In the genomic region with DNA sequence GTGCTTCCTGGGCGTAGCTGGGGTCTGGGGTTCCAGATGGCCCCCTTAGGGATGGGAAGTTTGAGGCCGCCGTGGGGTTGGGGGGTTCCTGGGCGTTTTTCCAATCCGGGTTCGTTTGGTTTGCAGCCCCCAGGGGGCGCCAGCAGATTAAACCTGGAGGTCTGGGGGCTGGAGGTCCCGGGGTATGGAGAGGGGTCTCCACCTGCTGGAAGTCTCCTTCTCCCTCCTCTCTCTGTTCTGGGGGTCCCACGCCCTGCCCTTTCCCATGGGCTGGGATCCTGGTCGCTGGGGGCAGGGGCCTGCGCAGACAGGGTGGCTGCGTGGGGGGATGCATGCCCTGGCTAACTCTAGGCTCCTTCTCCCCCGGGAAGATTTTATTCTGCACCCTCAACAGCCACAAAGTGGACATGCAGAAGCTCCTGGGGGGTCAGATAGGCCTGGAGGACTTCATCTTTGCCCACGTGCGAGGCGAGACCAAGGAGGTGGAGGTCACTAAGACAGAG, we compare ENCODE assay signal across 8 cellular contexts. TPM values are rescaled to one million over a fixed set of nuclear protein-coding genes. Genes with fewer than 3 reads are reported as not detected.
DNase-seq lines count a peak whose midpoint lies in the region; ATAC-seq and TF ChIP-seq lines count a peak whose summit lies in the region.

No MANE protein-coding gene starts in this region.

- no peaks in the 10 kb centered on the region for H3K36me3 ChIP-seq in subcutaneous abdominal adipose tissue (ENCODE audit: control insufficient read depth in 5 of 5, insufficient read depth in 5 of 5, low read length in 5 of 5)

- no peaks in the 10 kb centered on the region for H3K36me3 Mint-ChIP-seq in natural killer cell
- H3K36me3 Mint-ChIP-seq in natural killer cell treated with Interleukin-12 subunit alpha and Interleukin-12 subunit beta and Interleukin-15 and Interleukin-18, amount 100 ng/mL, for 72 hours: no peaks in the 10 kb centered on the region

- H3K4me3 ChIP-seq in right cardiac atrium (ENCODE audit: low read length) (peak overlapping the region; percentile 44), subcutaneous abdominal adipose tissue (ENCODE audit: low read depth in 1 of 5, low read length in 5 of 5) (peak overlapping the region in 3 of 5 donors; percentile 51 to 68 (median 61))

- TF ChIP-seq CTCF in natural killer cell (IDR thresholded peaks at IDR 0.05): peak; percentile 57

- H3K9ac ChIP-seq in subcutaneous abdominal adipose tissue (ENCODE audit: low read length in 5 of 5): peak overlapping the region in 2 of 5 donors; percentile 68 to 77

- H3K4me3 Mint-ChIP-seq in natural killer cell: no peak overlapping the region
- H3K4me3 Mint-ChIP-seq in natural killer cell treated with Interleukin-12 subunit alpha and Interleukin-12 subunit beta and Interleukin-15 and Interleukin-18, amount 100 ng/mL, for 72 hours: no peak overlapping the region

- H3K9me3 Mint-ChIP-seq in natural killer cell: no peaks in the 10 kb centered on the region
- no peaks in the 10 kb centered on the region for H3K9me3 Mint-ChIP-seq in natural killer cell treated with Interleukin-12 subunit alpha and Interleukin-12 subunit beta and Interleukin-15 and Interleukin-18, amount 100 ng/mL, for 72 hours

- H3K27ac ChIP-seq in right cardiac atrium (ENCODE audit: low read length) (no peak overlapping the region), subcutaneous abdominal adipose tissue (ENCODE audit: low read depth, low read length) (no peak overlapping the region)

- H3K4me1 ChIP-seq in right cardiac atrium (ENCODE audit: control insufficient read depth, insufficient read depth, low read length) (no peaks in the 10 kb centered on the region), subcutaneous abdominal adipose tissue (ENCODE audit: control insufficient read depth in 5 of 5, insufficient read depth in 5 of 5, low read length in 5 of 5) (peaks cover 0 to 17% (median 7%) of the 10 kb centered on the region in 5 donors)

- intact Hi-C loops in natural killer cell (cut with micrococcal nuclease) (no loop called here), right cardiac atrium (cut with DNase I) (no loop called here)

- H3K27ac Mint-ChIP-seq in natural killer cell: no peak overlapping the region
- no peak overlapping the region for H3K27ac Mint-ChIP-seq in natural killer cell treated with Interleukin-12 subunit alpha and Interleukin-12 subunit beta and Interleukin-15 and Interleukin-18, amount 100 ng/mL, for 72 hours

- no peak for DNase-seq in natural killer cell
- no peak for DNase-seq in natural killer cell treated with Interleukin-12 subunit alpha and Interleukin-12 subunit beta and Interleukin-15 and Interleukin-18, amount 100 ng/mL, for 72 hours (ENCODE audit: low spot score)
- DNase-seq in activated CD8-positive, alpha-beta memory T cell treated with anti-CD3 and anti-CD28 coated beads, Interleukin-2, amount 50 U/mL, for 4 hours: peak; percentile 56
- peak in 1 of 3 donors; percentile 70 for DNase-seq in right cardiac atrium
- no peak for DNase-seq in AML-193 (lab: John Stamatoyannopoulos, UW)
- no peak for DNase-seq in dermis blood vessel endothelial cell
- no peak for DNase-seq in Ammon's horn (ENCODE audit: low spot score)

- H3K9me3 ChIP-seq in right cardiac atrium (ENCODE audit: control insufficient read depth, low read length) (no peaks in the 10 kb centered on the region), subcutaneous abdominal adipose tissue (ENCODE audit: control insufficient read depth in 5 of 5, low read length in 5 of 5) (no peaks in the 10 kb centered on the region)

- no peaks in the 10 kb centered on the region for H3K27me3 Mint-ChIP-seq in natural killer cell (ENCODE audit: low read depth in 2 of 2)
- no peaks in the 10 kb centered on the region for H3K27me3 Mint-ChIP-seq in natural killer cell treated with Interleukin-12 subunit alpha and Interleukin-12 subunit beta and Interleukin-15 and Interleukin-18, amount 100 ng/mL, for 72 hours

- H3K4me1 Mint-ChIP-seq in natural killer cell: no peaks in the 10 kb centered on the region
- no peaks in the 10 kb centered on the region for H3K4me1 Mint-ChIP-seq in natural killer cell treated with Interleukin-12 subunit alpha and Interleukin-12 subunit beta and Interleukin-15 and Interleukin-18, amount 100 ng/mL, for 72 hours (ENCODE audit: low read depth in 2 of 2)

- H3K27me3 ChIP-seq in right cardiac atrium (ENCODE audit: control insufficient read depth, insufficient read depth) (no peaks in the 10 kb centered on the region), subcutaneous abdominal adipose tissue (ENCODE audit: control insufficient read depth in 5 of 5, insufficient read depth in 4 of 5, low read length in 5 of 5) (peaks cover 5 to 12% (median 11%) of the 10 kb centered on the region in 5 donors)

- 27% methylated on average over 16 of the region's 16 CpGs for WGBS in right cardiac atrium

- ATAC-seq in natural killer cell: peak in 2 of 3 donors; percentile 45 to 47
- no peak for ATAC-seq in natural killer cell treated with Interleukin-12 subunit alpha and Interleukin-12 subunit beta and Interleukin-15 and Interleukin-18, amount 100 ng/mL, for 72 hours
- peak; percentile 35 to 49 for ATAC-seq in right cardiac atrium

RNA-seq across cellular contexts. Expression of a gene that starts 0.9 kb away (rescaled TPM):
- total RNA-seq in natural killer cell (under 1 TPM; 0.28 to 0.66 (median 0.56) TPM), right cardiac atrium (1 to 10 TPM in 2 of 4 donors, under 1 TPM in 2; 0.89 to 2.1 (median 1.2) TPM), dermis blood vessel endothelial cell (1.1 and 1.2 TPM in 2 replicates)
- under 1 TPM; 0.25 to 0.40 TPM for total RNA-seq in natural killer cell treated with Interleukin-12 subunit alpha and Interleukin-12 subunit beta and Interleukin-15 and Interleukin-18, amount 100 ng/mL, for 72 hours
- polyA plus RNA-seq in right cardiac atrium: 1.2 TPM

RNA-seq across cellular contexts. Expression of a gene that starts 13.4 kb away (rescaled TPM):
- 10 to 100 TPM; 45.8 to 57.5 (median 52.1) TPM for total RNA-seq in natural killer cell
- total RNA-seq in natural killer cell treated with Interleukin-12 subunit alpha and Interleukin-12 subunit beta and Interleukin-15 and Interleukin-18, amount 100 ng/mL, for 72 hours: 10 to 100 TPM; 38.2 to 48.0 TPM
- total RNA-seq in right cardiac atrium: 10 to 100 TPM; 35.7 to 46.0 (median 36.2) TPM
- polyA plus RNA-seq in right cardiac atrium: 50.5 TPM
- total RNA-seq in dermis blood vessel endothelial cell: 75.0 and 94.7 TPM in 2 replicates

RNA-seq across cellular contexts. Expression of a gene that starts 20.5 kb away (rescaled TPM):
- total RNA-seq in natural killer cell (1 to 10 TPM; 1.4 to 2.1 (median 2.1) TPM), right cardiac atrium (1 to 10 TPM; 1.3 to 2.2 (median 2.0) TPM), dermis blood vessel endothelial cell (1.3 and 1.7 TPM in 2 replicates)
- total RNA-seq in natural killer cell treated with Interleukin-12 subunit alpha and Interleukin-12 subunit beta and Interleukin-15 and Interleukin-18, amount 100 ng/mL, for 72 hours: under 1 TPM in 1 of 2 donors, not detected in 1; 0.28 TPM
- polyA plus RNA-seq in right cardiac atrium: 1.8 TPM

RNA-seq across cellular contexts. Expression of a gene that starts 28.8 kb away (rescaled TPM):
- 10 to 100 TPM; 29.8 to 34.5 (median 33.6) TPM for total RNA-seq in natural killer cell
- total RNA-seq in natural killer cell treated with Interleukin-12 subunit alpha and Interleukin-12 subunit beta and Interleukin-15 and Interleukin-18, amount 100 ng/mL, for 72 hours: 10 to 100 TPM; 72.2 to 73.1 TPM
- 10 to 100 TPM; 20.6 to 31.7 (median 29.6) TPM for total RNA-seq in right cardiac atrium
- 21.3 TPM for polyA plus RNA-seq in right cardiac atrium
- total RNA-seq in dermis blood vessel endothelial cell: 90.3 and 121 TPM in 2 replicates

RNA-seq across cellular contexts. Expression of a gene that starts 40.4 kb away (rescaled TPM):
- total RNA-seq in natural killer cell (10 to 100 TPM; 33.6 to 42.2 (median 40.8) TPM), right cardiac atrium (10 to 100 TPM; 13.8 to 17.8 (median 14.4) TPM), dermis blood vessel endothelial cell (30.8 and 39.2 TPM in 2 replicates)
- total RNA-seq in natural killer cell treated with Interleukin-12 subunit alpha and Interleukin-12 subunit beta and Interleukin-15 and Interleukin-18, amount 100 ng/mL, for 72 hours: 10 to 100 TPM; 28.9 to 44.7 TPM
- polyA plus RNA-seq in right cardiac atrium: 13.5 TPM

Comparison
In these comparisons a context has a peak if more than half of its experiments do, and no peak if none do; other contexts are left out.
1. ATAC-seq: peak in natural killer cell (2 of 3) and right cardiac atrium (2 of 2); none in natural killer cell treated with Interleukin-12 subunit alpha and Interleukin-12 subunit beta and Interleukin-15 and Interleukin-18, amount 100 ng/mL, for 72 hours (0 of 2).